8 cellular contexts compared by ENCODE assay signal in the genomic region with DNA sequence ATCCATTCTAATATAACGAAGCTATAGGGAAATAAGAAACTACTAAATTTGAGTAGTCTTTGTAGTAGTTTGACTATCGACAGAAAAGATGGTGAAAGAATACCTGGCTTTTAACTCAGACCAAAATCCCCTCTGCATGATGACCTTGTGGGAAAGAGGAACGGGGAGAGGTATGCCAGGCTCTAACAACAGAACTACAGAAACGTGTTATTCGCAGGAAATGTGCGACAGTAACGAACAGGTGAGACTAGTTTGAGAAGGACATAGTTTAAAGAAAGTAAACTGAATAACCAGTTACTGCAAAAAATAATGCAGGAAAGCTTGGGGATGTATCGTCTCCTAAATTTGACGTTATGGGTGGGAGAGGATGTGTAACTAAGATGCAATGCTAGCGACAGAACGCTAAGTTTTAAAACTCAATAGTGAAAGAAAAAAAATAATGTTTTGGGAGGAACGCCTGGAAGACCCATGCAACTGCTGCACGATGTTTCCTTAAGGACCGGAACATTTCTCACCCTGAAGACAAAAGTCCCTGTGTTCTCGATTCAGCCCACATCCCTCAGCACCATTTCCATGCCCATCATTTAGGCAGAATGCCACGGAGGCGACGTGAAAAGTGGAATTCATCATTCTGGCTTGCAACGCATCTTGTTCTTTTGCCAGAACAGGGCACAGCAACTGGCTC. TPM values are rescaled to one million over a fixed set of nuclear protein-coding genes. Genes with fewer than 3 reads are reported as not detected.
A peak's percentile ranks its signal among the peaks of the same experiment; 100 is the strongest.
DNase-seq lines count a peak whose midpoint lies in the region; ATAC-seq and TF ChIP-seq lines count a peak whose summit lies in the region.

No MANE protein-coding gene starts in this region.

- H3K4me1 Mint-ChIP-seq in activated T-cell treated with anti-CD3 and anti-CD28 coated beads, Interleukin-2, amount 50 U/mL, for 24 hours (ENCODE audit: low read depth): peaks cover 34% of the 10 kb centered on the region
- peaks cover 18% of the 10 kb centered on the region for H3K4me1 Mint-ChIP-seq in activated T-helper 17 cell treated with anti-CD3 and anti-CD28 coated beads, Interleukin-2, amount 50 U/mL, for 72 hours

- no peak for TF ChIP-seq EP300 in stomach (IDR thresholded peaks at IDR 0.05)

- ATAC-seq in activated T-helper 17 cell treated with anti-CD3 and anti-CD28 coated beads, Interleukin-2, amount 50 U/mL, for 72 hours (replicated peaks): no peak
- no peak for ATAC-seq in GM21529 (IDR thresholded peaks at IDR 0.05; ENCODE audit: unreplicated experiment)

- TF ChIP-seq POLR2A in stomach (IDR thresholded peaks at IDR 0.05): peak in 1 of 4 donors; percentile 37

- H3K4me1 ChIP-seq in stomach: peaks cover 0 to 37% (median 20%) of the 10 kb centered on the region in 4 donors

- no peaks in the 10 kb centered on the region for H3K9me3 Mint-ChIP-seq in activated T-cell treated with anti-CD3 and anti-CD28 coated beads, Interleukin-2, amount 50 U/mL, for 24 hours
- no peaks in the 10 kb centered on the region for H3K9me3 Mint-ChIP-seq in activated T-helper 17 cell treated with anti-CD3 and anti-CD28 coated beads, Interleukin-2, amount 50 U/mL, for 72 hours

- peak overlapping the region; percentile 94 for H3K4me3 Mint-ChIP-seq in activated T-cell treated with anti-CD3 and anti-CD28 coated beads, Interleukin-2, amount 50 U/mL, for 24 hours
- H3K4me3 Mint-ChIP-seq in activated T-helper 17 cell treated with anti-CD3 and anti-CD28 coated beads, Interleukin-2, amount 50 U/mL, for 72 hours: peak overlapping the region; percentile 93

- peak overlapping the region; percentile 79 for H3K4me3 ChIP-seq in iPS-18c (ENCODE audit: insufficient read depth, low read depth, low read length)
- peak overlapping the region; percentile 67 to 80 (median 76) for H3K4me3 ChIP-seq in stomach

- peak overlapping the region; percentile 87 to 100 (median 99) for H3K27ac ChIP-seq in stomach

- peak overlapping the region; percentile 97 for H3K27ac Mint-ChIP-seq in activated T-cell treated with anti-CD3 and anti-CD28 coated beads, Interleukin-2, amount 50 U/mL, for 24 hours
- peak overlapping the region; percentile 100 for H3K27ac Mint-ChIP-seq in activated T-helper 17 cell treated with anti-CD3 and anti-CD28 coated beads, Interleukin-2, amount 50 U/mL, for 72 hours

- peaks cover 18% of the 10 kb centered on the region for H3K36me3 Mint-ChIP-seq in activated T-cell treated with anti-CD3 and anti-CD28 coated beads, Interleukin-2, amount 50 U/mL, for 24 hours (ENCODE audit: low read depth)
- H3K36me3 Mint-ChIP-seq in activated T-helper 17 cell treated with anti-CD3 and anti-CD28 coated beads, Interleukin-2, amount 50 U/mL, for 72 hours (ENCODE audit: low read depth): peaks cover 11% of the 10 kb centered on the region

- intact Hi-C loops in stomach (cut with DNase I; ENCODE audit: low total_unique reads): no loop called here

- 5 to 8% (median 7%) methylated on average over 19 of the region's 19 CpGs for WGBS in stomach, 5 donors

- TF ChIP-seq CTCF in stomach (IDR thresholded peaks at IDR 0.05) (no peak), GM20000 (IDR thresholded peaks at IDR 0.05; ENCODE audit: extremely low read depth, missing control alignments) (no peak)

- H3K27me3 Mint-ChIP-seq in activated T-cell treated with anti-CD3 and anti-CD28 coated beads, Interleukin-2, amount 50 U/mL, for 24 hours: peaks cover 8% of the 10 kb centered on the region
- H3K27me3 Mint-ChIP-seq in activated T-helper 17 cell treated with anti-CD3 and anti-CD28 coated beads, Interleukin-2, amount 50 U/mL, for 72 hours: peaks cover 10% of the 10 kb centered on the region

- no peaks in the 10 kb centered on the region for H3K9me3 ChIP-seq in iPS-18c (ENCODE audit: control insufficient read depth, insufficient read depth, low read length)
- H3K9me3 ChIP-seq in stomach: no peaks in the 10 kb centered on the region

- H3K36me3 ChIP-seq in stomach: no peaks in the 10 kb centered on the region

- DNase-seq in activated T-cell treated with anti-CD3 and anti-CD28 coated beads, Interleukin-2, amount 50 U/mL, for 24 hours: no peak
- DNase-seq in activated T-cell treated with anti-CD3 and anti-CD28 coated beads, Interleukin-2, amount 50 U/mL, for 48 hours: no peak
- DNase-seq in stomach (no peak), LoVo (ENCODE audit: low spot score) (no peak), GM20000 (ENCODE audit: low spot score) (no peak)

- H3K27me3 ChIP-seq in stomach: no peaks in the 10 kb centered on the region

RNA-seq across cellular contexts. Expression of a gene that starts 1.6 kb away (rescaled TPM):
- total RNA-seq in activated T-helper 17 cell treated with anti-CD3 and anti-CD28 coated beads, Interleukin-2, amount 50 U/mL, for 72 hours: 10 to 100 TPM; 15.5 to 23.6 TPM
- total RNA-seq in stomach: 10 to 100 TPM in 3 of 5 donors, 1 to 10 TPM in 2; 2.6 to 51.0 (median 17.5) TPM
- polyA plus RNA-seq in stomach: 1 to 10 TPM; 3.8 to 8.4 (median 7.0) TPM
